ENCODE assay signal across 16 cellular contexts in the genomic region with DNA sequence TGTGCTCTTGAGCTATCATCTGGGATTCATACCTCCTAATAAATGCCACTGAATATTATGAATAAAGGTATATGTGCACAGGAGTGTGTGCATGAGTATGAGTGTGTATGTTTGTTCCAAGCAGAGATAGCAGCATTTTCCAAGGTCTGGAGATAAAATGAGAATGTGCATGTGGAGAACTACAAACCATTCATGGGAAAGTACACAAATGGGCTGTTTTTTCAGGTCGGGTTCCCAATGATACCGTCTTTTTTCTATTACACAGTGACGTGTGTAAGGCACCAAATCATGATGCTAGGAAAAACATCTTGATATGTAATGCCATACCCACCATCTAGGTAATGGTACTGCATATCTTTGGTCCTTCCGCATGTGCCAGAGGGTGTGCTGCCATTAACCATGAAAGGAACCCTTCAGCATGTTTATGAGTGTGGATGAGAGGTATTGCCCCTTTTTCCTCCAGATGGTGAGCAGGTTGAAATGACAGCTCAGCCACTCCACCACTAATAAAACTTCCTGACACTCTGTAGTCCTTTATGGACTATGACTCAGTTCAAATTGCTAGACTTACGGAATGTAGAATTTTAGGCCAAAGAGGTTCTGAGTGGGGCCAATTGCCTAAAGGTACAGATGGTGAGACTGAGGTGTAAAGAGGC. TPM values are rescaled to one million over a fixed set of nuclear protein-coding genes. Genes with fewer than 3 reads are reported as not detected.
DNase-seq lines count a peak whose midpoint lies in the region; ATAC-seq and TF ChIP-seq lines count a peak whose summit lies in the region.
"Had no signal": no experiment of that assay in that cellular context is flagged by ENCODE, and none has a peak within 500 bp of the region (broad histone marks: within the 10 kb centered on the region; RNA-seq: fewer than 3 reads in every experiment).

No MANE protein-coding gene starts in this region.

- no peak for TF ChIP-seq CTCF in HFF-Myc (IDR thresholded peaks at IDR 0.05; ENCODE audit: low read depth, low read length, missing control alignments)
- TF ChIP-seq CTCF in foreskin fibroblast (IDR thresholded peaks at IDR 0.05; ENCODE audit: low read depth, low read length), result no peak

- no peak for ATAC-seq in left ventricle myocardium superior
- no peak for ATAC-seq in activated CD4-positive, CD25-positive, alpha-beta regulatory T cell treated with anti-CD3 and anti-CD28 coated beads, Interleukin-2, amount 50 U/mL, for 24 hours
- ATAC-seq: A549; CD8-positive, alpha-beta T cell had no signal

- intact Hi-C loops in left ventricle myocardium superior (cut with micrococcal nuclease), result loop anchor here (2.0 kb wide), 1 partner anchor 137 kb away; no protein-coding TSS in a partner anchor

- DNase-seq in HFF-Myc (ENCODE audit: extremely low read depth, low read depth) (peak; percentile 11), NCI-H524 (lab: John Stamatoyannopoulos, UW) (peak; percentile 25 to 73), foreskin fibroblast (peak; percentile 5 to 33), NCI-H2107 (lab: John Stamatoyannopoulos, UW) (no peak), left ventricle myocardium superior (no peak), caudate nucleus (lab: John Stamatoyannopoulos, UW) (no peak)
- DNase-seq: BE2C; CD8-positive, alpha-beta T cell; COR-L47; DMS153; DMS79 treated with DMSO at 0.1 percent for 48 hours; GDM1; HCEC 1CT had no signal

- no peak overlapping the region for H3K27ac ChIP-seq in caudate nucleus (ENCODE audit: low read depth, low read length)
- H3K27ac ChIP-seq: A549 had no signal

- H3K4me3 ChIP-seq in HFF-Myc (replicated peaks; ENCODE audit: low read depth, low read length), result no peak overlapping the region
- H3K4me3 ChIP-seq in foreskin fibroblast (ENCODE audit: low read depth in 1 of 2, low read length in 2 of 2), result no peak overlapping the region
- H3K4me3 ChIP-seq: A549 had no signal

RNA-seq across cellular contexts. Expression of a gene that starts 36.4 kb away (rescaled TPM):
- 69.2 TPM for total RNA-seq in left ventricle myocardium superior

RNA-seq across cellular contexts. Expression of a gene that starts 50.4 kb away (rescaled TPM):
- not detected for total RNA-seq in left ventricle myocardium superior
- total RNA-seq: CD8-positive, alpha-beta T cell; H4 had no signal

Comparison
In these comparisons a context has a peak if more than half of its experiments do, and no peak if none do; other contexts are left out.
1. DNase-seq: peak in HFF-Myc (single experiment), NCI-H524 (2 of 2) and foreskin fibroblast (2 of 2); none in NCI-H2107 (single experiment), left ventricle myocardium superior (single experiment) and caudate nucleus (0 of 61).